5 cellular contexts compared by ENCODE assay signal in genomic region chr7:72982093-72982492, GRCh38. TPM values are rescaled to one million over a fixed set of nuclear protein-coding genes. Genes with fewer than 3 reads are reported as not detected.
"Had no signal": no experiment of that assay in that cellular context is flagged by ENCODE, and none has a peak within 500 bp of the region (broad histone marks: within the 10 kb centered on the region; RNA-seq: fewer than 3 reads in every experiment).

No MANE protein-coding gene starts in this region.

RNA-seq across cellular contexts. Expression of gene TRIM74, which starts 12.8 kb away (rescaled TPM):
- total RNA-seq: HT-29, HT1080, IMR-90, K562 had no signal
- polyA plus RNA-seq: K562 had no signal

RNA-seq across cellular contexts. Expression of gene SPDYE8, which starts 47.5 kb away (rescaled TPM):
- total RNA-seq: HepG2, HT-29, HT1080, IMR-90, K562 had no signal
- polyA plus RNA-seq: HepG2, IMR-90 had no signal
